Comparison of ENCODE assay signal across 25 cellular contexts in the genomic region with DNA sequence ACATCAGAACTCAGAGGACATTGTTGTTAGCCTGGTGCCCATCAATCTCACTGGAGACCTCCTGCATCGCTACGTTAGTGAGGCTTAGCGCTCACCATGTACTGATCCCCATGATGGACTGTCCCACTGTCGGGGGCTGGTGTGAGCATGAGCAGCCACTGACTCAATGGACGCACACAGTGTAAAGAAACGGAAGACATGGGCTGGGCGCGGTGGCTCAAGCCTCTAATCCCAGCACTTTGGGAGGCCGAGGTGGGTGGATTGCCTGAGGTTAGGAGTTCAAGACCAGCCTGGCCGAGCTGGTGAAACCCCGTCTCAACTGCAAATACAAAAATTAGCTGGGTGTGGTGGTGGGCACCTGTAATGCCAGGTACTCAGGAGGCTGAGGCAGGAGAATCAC.
DNase-seq lines count a peak whose midpoint lies in the region; ATAC-seq, FAIRE-seq and TF ChIP-seq lines count a peak whose summit lies in the region.
"Had no signal": no experiment of that assay in that cellular context is flagged by ENCODE, and none has a peak within 500 bp of the region (broad histone marks: within the 10 kb centered on the region; RNA-seq: fewer than 3 reads in every experiment).

No MANE protein-coding gene starts in this region.

- H2AFZ ChIP-seq in GM12878 (ENCODE audit: control insufficient read depth, low read depth, low read length) (no peak overlapping the region), H1 (ENCODE audit: low read length) (no peak overlapping the region)

- H3K4me1 ChIP-seq in GM12878 (ENCODE audit: control insufficient read depth, insufficient read depth, low read length) (no peaks in the 10 kb centered on the region), H1 (replicated peaks in 1 of 4; ENCODE audit: control insufficient read depth in 3 of 4, insufficient read depth in 4 of 4, low read length in 3 of 4) (no peaks in the 10 kb centered on the region), upper lobe of right lung (no peaks in the 10 kb centered on the region)
- H3K4me1 ChIP-seq: BE2C, BLaER1, Caco-2 had no signal

- no peak overlapping the region for H2BK12ac ChIP-seq in H1 (ENCODE audit: low read depth, low read length)

- no peak overlapping the region for H4K91ac ChIP-seq in H1 (replicated peaks; ENCODE audit: insufficient read length, low read length)

- no peaks in the 10 kb centered on the region for H3K79me1 ChIP-seq in H1 (ENCODE audit: low read depth, low read length)

- in situ Hi-C loops in GM12878 (cut with MboI): loop anchor here (5.0 kb wide), 1 partner anchor 250 kb away; no protein-coding TSS in a partner anchor
- in situ Hi-C loops in brain microvascular endothelial cell (cut with HindIII; ENCODE audit: low pct_ligation_motif_present, low sequenced_read_pairs): no loop called here

- FAIRE-seq in GM12878 (lab: Jason Lieb, UNC) (no peak), H1 (lab: Jason Lieb, UNC) (no peak)
- FAIRE-seq: A204.1, D721Med, G401.6, GM12892, GM18507 had no signal

- H3K9me3 ChIP-seq in GM12878 (replicated peaks; ENCODE audit: control insufficient read depth, insufficient read depth, low read length) (no peaks in the 10 kb centered on the region), H1 (ENCODE audit: insufficient read depth in 2 of 2, low read depth in 1 of 2, low read length in 1 of 2) (no peaks in the 10 kb centered on the region), upper lobe of right lung (no peaks in the 10 kb centered on the region)
- H3K9me3 ChIP-seq in CD4-positive, alpha-beta T cell (ENCODE audit: control insufficient read depth, low read length): peaks cover under 1% of the 10 kb centered on the region
- H3K9me3 ChIP-seq: BE2C, BLaER1, Caco-2 had no signal

- ATAC-seq in GM12878 (no peak), GM21515 (IDR thresholded peaks at IDR 0.05; ENCODE audit: unreplicated experiment) (no peak), upper lobe of right lung (no peak)
- no peak for ATAC-seq in stimulated activated naive B cell treated with anti-CD40 and anti-IgM and Interleukin-4, amounts not matched to agents 10 μg/mL and 1 μg/mL and 100 μg/mL, for 72 hours (replicated peaks)
- no peak for ATAC-seq in CD4-positive, alpha-beta T cell (ENCODE audit: poor library complexity)
- ATAC-seq: CD8-positive, alpha-beta T cell had no signal

- H3K4me3 ChIP-seq in GM12878 (no peak overlapping the region), H1 (ENCODE audit: extremely low read depth in 1 of 4, insufficient read depth in 2 of 4, low read depth in 3 of 4, low read length in 4 of 4) (no peak overlapping the region), brain microvascular endothelial cell (ENCODE audit: low read depth, low read length) (no peak overlapping the region), upper lobe of right lung (no peak overlapping the region)
- H3K4me3 ChIP-seq: BLaER1 had no signal

- H2BK5ac ChIP-seq in H1 (ENCODE audit: low read depth, low read length): no peak overlapping the region

- no peaks in the 10 kb centered on the region for H3K79me2 ChIP-seq in GM12878 (ENCODE audit: control insufficient read depth, insufficient read depth, low read length)
- H3K79me2 ChIP-seq in H1 (ENCODE audit: control insufficient read depth in 1 of 2, insufficient read depth in 2 of 2, low read length in 2 of 2): no peaks in the 10 kb centered on the region

- no peak overlapping the region for H3K18ac ChIP-seq in H1 (ENCODE audit: extremely low read depth, low read length)

- H3K4me2 ChIP-seq in GM12878 (ENCODE audit: control insufficient read depth, insufficient read depth): no peak overlapping the region
- no peak overlapping the region for H3K4me2 ChIP-seq in H1 (ENCODE audit: insufficient read depth in 1 of 2, low read depth in 2 of 2, low read length in 2 of 2)
- H3K4me2 ChIP-seq: BLaER1 had no signal

- TF ChIP-seq POLR2A in GM12878 (IDR thresholded peaks at IDR 0.05; ENCODE audit: low read depth, low read length) (no peak), H1 (IDR thresholded peaks at IDR 0.05; ENCODE audit: control extremely low read depth in 1 of 2, low read depth in 2 of 2, low read length in 2 of 2) (no peak)

- peak overlapping the region; percentile 59 for H3K27ac Mint-ChIP-seq in stimulated activated naive B cell treated with anti-CD40 and anti-IgM and Interleukin-4, amounts not matched to agents 10 μg/mL and 1 μg/mL and 100 μg/mL, for 72 hours
- H3K27ac Mint-ChIP-seq in CD4-positive, alpha-beta T cell: no peak overlapping the region
- H3K27ac Mint-ChIP-seq: CD14-positive monocyte; CD4-positive, CD25-positive, alpha-beta regulatory T cell; CD8-positive, alpha-beta T cell had no signal

- TF ChIP-seq EP300 in GM12878 (IDR thresholded peaks at IDR 0.05; ENCODE audit: borderline replicate concordance in 1 of 2, control insufficient read depth in 1 of 2, low read depth in 2 of 2, low read length in 2 of 2) (no peak), H1 (IDR thresholded peaks at IDR 0.05; ENCODE audit: borderline replicate concordance in 1 of 2, low read depth in 2 of 2, low read length in 2 of 2) (no peak)

- no peak for TF ChIP-seq CTCF in GM12878 (IDR thresholded peaks at IDR 0.05 in 2 of 3, conservative IDR thresholded peaks at IDR 0.05 in 1 of 3; ENCODE audit: control insufficient read depth in 2 of 3, extremely low read depth in 1 of 3, insufficient read depth in 1 of 3, low read depth in 3 of 3, low read length in 3 of 3)
- no peak for TF ChIP-seq CTCF in H1 (IDR thresholded peaks at IDR 0.05; ENCODE audit: control extremely low read depth in 1 of 3, insufficient read depth in 1 of 3, low read depth in 1 of 3, low read length in 3 of 3)
- no peak for TF ChIP-seq CTCF in CD4-positive, alpha-beta T cell (IDR thresholded peaks at IDR 0.05)
- TF ChIP-seq CTCF in brain microvascular endothelial cell (IDR thresholded peaks at IDR 0.05; ENCODE audit: low read depth, low read length, missing control alignments): no peak
- TF ChIP-seq CTCF in upper lobe of right lung (IDR thresholded peaks at IDR 0.05): no peak

- H3K4ac ChIP-seq in H1 (replicated peaks; ENCODE audit: insufficient read length, low read depth, low read length): no peak overlapping the region

- no peak overlapping the region for H2AK5ac ChIP-seq in H1 (ENCODE audit: low read depth, low read length)

- peaks cover 0 to 4% of the 10 kb centered on the region in 2 donors for H3K36me3 Mint-ChIP-seq in stimulated activated naive B cell treated with anti-CD40 and anti-IgM and Interleukin-4, amounts not matched to agents 10 μg/mL and 1 μg/mL and 100 μg/mL, for 72 hours
- peaks cover 5% of the 10 kb centered on the region for H3K36me3 Mint-ChIP-seq in CD4-positive, alpha-beta T cell (ENCODE audit: low read depth)
- H3K36me3 Mint-ChIP-seq: CD14-positive monocyte; CD4-positive, CD25-positive, alpha-beta regulatory T cell; CD8-positive, alpha-beta T cell had no signal

- TF ChIP-seq RAD21 in GM12878 (IDR thresholded peaks at IDR 0.05; ENCODE audit: insufficient read depth, low read depth, low read length): no peak
- no peak for TF ChIP-seq RAD21 in H1 (IDR thresholded peaks at IDR 0.05 in 1 of 2, conservative IDR thresholded peaks at IDR 0.05 in 1 of 2; ENCODE audit: low read depth in 2 of 2, low read length in 2 of 2)

- H3K56ac ChIP-seq in H1 (replicated peaks; ENCODE audit: insufficient read length, low read depth, low read length): no peak overlapping the region

- H4K5ac ChIP-seq in H1 (ENCODE audit: insufficient read length, low read depth, low read length): no peak overlapping the region

- H4K20me1 ChIP-seq in GM12878 (ENCODE audit: control insufficient read depth, insufficient read depth) (no peaks in the 10 kb centered on the region), H1 (replicated peaks in 1 of 2; ENCODE audit: control insufficient read depth in 1 of 2, insufficient read depth in 2 of 2, low read length in 2 of 2) (no peaks in the 10 kb centered on the region)
- H4K20me1 ChIP-seq: BLaER1 had no signal

- WGBS in GM12878 (ENCODE audit: insufficient coverage, insufficient replicate concordance, low lambda C conversion rate, missing lambda C conversion rate): 75% methylated on average over 11 of the region's 11 CpGs
- WGBS in H1 (ENCODE audit: extremely low coverage in 1 of 2, insufficient coverage in 1 of 2, insufficient read length in 1 of 2, insufficient replicate concordance in 2 of 2, low coverage in 1 of 2, low lambda C conversion rate in 2 of 2, missing lambda C conversion rate in 1 of 2), 2 experiments: 90% methylated on average over 11 of the region's 11 CpGs; no CpG with 5 or more reads in 1 of the 2 experiments

- H3K27me3 ChIP-seq in GM12878 (replicated peaks in 1 of 2; ENCODE audit: control insufficient read depth in 2 of 2, insufficient read depth in 2 of 2, low read length in 1 of 2) (no peaks in the 10 kb centered on the region), H1 (replicated peaks in 1 of 4; ENCODE audit: control insufficient read depth in 3 of 4, extremely low read depth in 1 of 4, insufficient read depth in 3 of 4, low read length in 3 of 4) (no peaks in the 10 kb centered on the region), brain microvascular endothelial cell (replicated peaks) (no peaks in the 10 kb centered on the region), upper lobe of right lung (no peaks in the 10 kb centered on the region)
- no peaks in the 10 kb centered on the region for H3K27me3 ChIP-seq in CD4-positive, alpha-beta T cell (ENCODE audit: control insufficient read depth, insufficient read depth, low read length)
- H3K27me3 ChIP-seq: BE2C, BLaER1 had no signal

- H3K27ac ChIP-seq in GM12878 (ENCODE audit: control insufficient read depth, insufficient read depth) (no peak overlapping the region), H1 (ENCODE audit: low read depth, low read length) (no peak overlapping the region), brain microvascular endothelial cell (no peak overlapping the region), upper lobe of right lung (no peak overlapping the region)
- no peak overlapping the region for H3K27ac ChIP-seq in CD4-positive, alpha-beta T cell (ENCODE audit: low read depth, low read length)
- H3K27ac ChIP-seq: BLaER1 had no signal

- no peak overlapping the region for H3K14ac ChIP-seq in H1 (ENCODE audit: insufficient read length)

- peaks cover 3% of the 10 kb centered on the region in 2 donors for H3K9me3 Mint-ChIP-seq in stimulated activated naive B cell treated with anti-CD40 and anti-IgM and Interleukin-4, amounts not matched to agents 10 μg/mL and 1 μg/mL and 100 μg/mL, for 72 hours
- peaks cover 3% of the 10 kb centered on the region for H3K9me3 Mint-ChIP-seq in CD4-positive, alpha-beta T cell

- H2BK120ac ChIP-seq in H1 (replicated peaks; ENCODE audit: low read depth, low read length): no peak overlapping the region

- H3K36me3 ChIP-seq in GM12878 (ENCODE audit: control insufficient read depth in 2 of 2, insufficient read depth in 2 of 2, low read length in 1 of 2): no peaks in the 10 kb centered on the region
- no peaks in the 10 kb centered on the region for H3K36me3 ChIP-seq in H1 (ENCODE audit: control insufficient read depth in 2 of 4, insufficient read depth in 4 of 4, low read length in 3 of 4)
- no peaks in the 10 kb centered on the region for H3K36me3 ChIP-seq in brain microvascular endothelial cell (replicated peaks)
- H3K36me3 ChIP-seq in upper lobe of right lung: no peaks in the 10 kb centered on the region
- H3K36me3 ChIP-seq: BE2C had no signal

- no peaks in the 10 kb centered on the region for H3K23me2 ChIP-seq in H1 (ENCODE audit: low read depth, low read length)

- CTCF ChIA-PET in GM12878 (lab: Yijun Ruan, JAX) (no interaction called here), H1 (lab: Charles Lee; ENCODE audit: partially characterized antibody) (interaction anchor here (0.9 to 2.6 kb wide), 6 partner anchors 22 to 135 kb away, joined by 3 to 19 read pairs (median 6); no protein-coding TSS in a partner anchor)
- CTCF ChIA-PET in CD4-positive, alpha-beta T cell (lab: Charles Lee): no interaction called here

- peaks cover 0 to 3% of the 10 kb centered on the region in 2 donors for H3K27me3 Mint-ChIP-seq in stimulated activated naive B cell treated with anti-CD40 and anti-IgM and Interleukin-4, amounts not matched to agents 10 μg/mL and 1 μg/mL and 100 μg/mL, for 72 hours
- no peaks in the 10 kb centered on the region for H3K27me3 Mint-ChIP-seq in CD4-positive, alpha-beta T cell

- intact Hi-C loops in GM12878 (cut with micrococcal nuclease; ENCODE audit: unreplicated experiment) (no loop called here), upper lobe of right lung (cut with DNase I) (no loop called here)
- intact Hi-C loops in CD4-positive, alpha-beta T cell (cut with DNase I, micrococcal nuclease): no loop called here

- no peak overlapping the region for H3K23ac ChIP-seq in H1 (ENCODE audit: insufficient read length)

- BruUV-seq in GM12878 (replicated peaks; lab: Mats Ljungman, UMichigan): no TSS peak

- SMC1A ChIA-PET in GM12878 (lab: Charles Lee; ENCODE audit: uncharacterized antibody, unreplicated experiment): interaction anchor here (0.7 kb wide), 1 partner anchor 100 kb away, joined by 3 read pairs; no protein-coding TSS in a partner anchor

- no peak overlapping the region for H2BK20ac ChIP-seq in H1 (ENCODE audit: low read length)

- DNase-seq in GM12878 (ENCODE audit: low read depth, low spot score) (no peak), H1 (ENCODE audit: low read depth in 1 of 2, low spot score in 2 of 2) (no peak), mesenteric fat pad (ENCODE audit: low spot score) (peak; percentile 72), brain microvascular endothelial cell (no peak), upper lobe of right lung (no peak)
- no peak for DNase-seq in stimulated activated naive B cell treated with anti-CD40 and anti-IgM and Interleukin-4, amounts not matched to agents 10 μg/mL and 1 μg/mL and 100 μg/mL, for 72 hours
- DNase-seq in CD4-positive, alpha-beta T cell: no peak
- DNase-seq: 8988T; ACHN; BE2C; C1 segment of cervical spinal cord; Caco-2; Calu3; CD4-positive, CD25-positive, alpha-beta regulatory T cell; CD8-positive, alpha-beta T cell; DMS79 treated with DMSO at 0.1 percent for 48 hours; GF-D8 had no signal

- no peak overlapping the region for H2BK15ac ChIP-seq in H1 (ENCODE audit: low read length)

- RAD21 ChIA-PET in GM12878 (lab: Charles Lee; ENCODE audit: unreplicated experiment): interaction anchor here (1.7 kb wide), 1 partner anchor 130 kb away, joined by 6 read pairs; no protein-coding TSS in a partner anchor

- POLR2A ChIA-PET in GM12878 (lab: Charles Lee): no interaction called here
- POLR2A ChIA-PET in H1 (lab: Charles Lee; ENCODE audit: partially characterized antibody): no interaction called here
- POLR2A ChIA-PET in CD4-positive, alpha-beta T cell (lab: Charles Lee): no interaction called here

- H3K9ac ChIP-seq in GM12878 (ENCODE audit: control insufficient read depth, insufficient read depth, low read length) (no peak overlapping the region), H1 (replicated peaks in 1 of 4; ENCODE audit: extremely low read depth in 1 of 4, low read depth in 3 of 4, low read length in 3 of 4) (no peak overlapping the region)
- H3K9ac ChIP-seq: BLaER1 had no signal

- peaks cover 0 to 2% of the 10 kb centered on the region in 2 donors for H3K4me1 Mint-ChIP-seq in stimulated activated naive B cell treated with anti-CD40 and anti-IgM and Interleukin-4, amounts not matched to agents 10 μg/mL and 1 μg/mL and 100 μg/mL, for 72 hours
- H3K4me1 Mint-ChIP-seq in CD4-positive, alpha-beta T cell (ENCODE audit: low read depth): no peaks in the 10 kb centered on the region

- peak overlapping the region; percentile 68; the same call in 1 of the 2 replicates for H4K8ac ChIP-seq in H1 (ENCODE audit: extremely low read depth, insufficient read depth, low read length)

- H3K4me3 Mint-ChIP-seq in stimulated activated naive B cell treated with anti-CD40 and anti-IgM and Interleukin-4, amounts not matched to agents 10 μg/mL and 1 μg/mL and 100 μg/mL, for 72 hours: no peak overlapping the region
- no peak overlapping the region for H3K4me3 Mint-ChIP-seq in CD4-positive, alpha-beta T cell
- H3K4me3 Mint-ChIP-seq: CD14-positive monocyte; CD8-positive, alpha-beta T cell had no signal
